ENCODE assay signal across 1 cellular context in the genomic region with DNA sequence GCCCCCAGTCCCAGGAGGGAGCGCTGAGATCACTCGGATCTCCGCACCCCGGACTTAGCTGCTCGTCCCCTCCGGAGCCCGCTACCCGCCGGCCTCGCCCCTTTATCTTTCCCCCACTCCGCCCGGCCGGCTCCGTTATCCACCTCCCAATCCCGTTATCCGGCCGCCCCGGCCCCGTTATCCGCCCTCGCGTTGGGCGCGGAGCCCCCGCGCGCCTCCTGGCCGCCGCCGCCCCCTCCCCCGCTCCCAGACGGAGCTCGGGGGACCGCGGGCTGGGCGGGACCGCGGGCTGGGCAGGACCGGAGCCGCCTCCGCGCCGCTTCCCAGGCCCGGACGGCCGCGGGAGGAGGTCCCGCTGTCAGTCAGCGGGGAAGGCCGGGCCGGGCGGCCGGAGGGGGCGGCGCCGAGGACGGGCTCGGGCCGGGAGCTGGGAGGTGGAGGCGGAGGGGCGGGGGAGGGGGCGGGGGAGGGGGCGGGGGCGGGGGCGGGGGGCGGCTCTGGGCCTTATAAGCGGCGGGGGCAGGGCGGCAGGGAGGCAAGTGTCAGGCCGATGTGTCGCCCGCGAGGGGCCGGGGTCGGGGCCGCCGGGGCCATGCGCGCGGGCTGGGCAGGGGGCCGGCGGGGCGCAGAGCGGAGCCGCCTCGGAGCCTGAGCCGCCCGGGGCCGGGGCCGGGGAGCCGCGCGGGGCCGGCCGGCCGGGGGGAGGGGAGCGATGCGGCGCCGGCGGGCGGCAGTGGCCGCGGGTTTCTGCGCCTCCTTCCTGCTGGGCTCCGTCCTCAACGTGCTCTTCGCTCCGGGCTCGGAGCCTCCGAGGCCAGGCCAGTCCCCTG.
A peak's percentile ranks its signal among the peaks of the same experiment; 100 is the strongest.
TF ChIP-seq lines count a peak whose summit lies in the region.

Gene PKDCC, plus strand, starts transcription at position 534 of the 830 bp plus-strand sequence. Its CDS starts 179 bp downstream, at position 713.

TF ChIP-seq in K562, 482 proteins besides CTCF, POLR2A, EP300 and RAD21 (continued from another document and continues in another):
- TF ChIP-seq, protein P1, sequence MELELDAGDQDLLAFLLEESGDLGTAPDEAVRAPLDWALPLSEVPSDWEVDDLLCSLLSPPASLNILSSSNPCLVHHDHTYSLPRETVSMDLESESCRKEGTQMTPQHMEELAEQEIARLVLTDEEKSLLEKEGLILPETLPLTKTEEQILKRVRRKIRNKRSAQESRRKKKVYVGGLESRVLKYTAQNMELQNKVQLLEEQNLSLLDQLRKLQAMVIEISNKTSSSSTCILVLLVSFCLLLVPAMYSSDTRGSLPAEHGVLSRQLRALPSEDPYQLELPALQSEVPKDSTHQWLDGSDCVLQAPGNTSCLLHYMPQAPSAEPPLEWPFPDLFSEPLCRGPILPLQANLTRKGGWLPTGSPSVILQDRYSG (tag; conservative IDR thresholded peaks at IDR 0.05; ENCODE audit: low read depth), result no peak
- TF ChIP-seq TAL1 (IDR thresholded peaks at IDR 0.05) (peak; percentile 14; the same call in 1 of the 2 replicates), RB1 (IDR thresholded peaks at IDR 0.05; ENCODE audit: low read depth) (peak; percentile 41; the same call in 1 of the 2 replicates), MTA2 (IDR thresholded peaks at IDR 0.05; ENCODE audit: low read depth) (no peak), ZNF699 (CRISPR knock-in tag; IDR thresholded peaks at IDR 0.05; ENCODE audit: insufficient replicate concordance) (no peak), MAZ (CRISPR knock-in tag; conservative IDR thresholded peaks at IDR 0.05 in 1 of 2, IDR thresholded peaks at IDR 0.05 in 1 of 2) (peak in 1 of 2 experiments; percentile 26; a peak in 1 of 4 replicates), MED1 (CRISPR knock-in tag; IDR thresholded peaks at IDR 0.05; ENCODE audit: borderline replicate concordance) (no peak), CBFA2T3 (IDR thresholded peaks at IDR 0.05) (peak; percentile 75), SRSF7 (optimal IDR thresholded peaks at IDR 0.05; ENCODE audit: low read depth, low read length) (no peak), GTF2B (IDR thresholded peaks at IDR 0.05; ENCODE audit: extremely low read depth, insufficient read length) (no peak), BCL6 (CRISPR knock-in tag; IDR thresholded peaks at IDR 0.05) (no peak), SP2 (IDR thresholded peaks at IDR 0.05; ENCODE audit: extremely low read depth, low read depth, low read length, poor library complexity, severe bottlenecking) (no peak), ZNF398 (CRISPR knock-in tag; IDR thresholded peaks at IDR 0.05) (no peak), SAFB (IDR thresholded peaks at IDR 0.05; ENCODE audit: borderline replicate concordance, low read depth, low read length) (0 out of 2 replicates have a peak, but pooled peaks have one; percentile 1), CBFA2T2 (conservative IDR thresholded peaks at IDR 0.05) (peak; percentile 36; the same call in 1 of the 2 replicates), RFX1 (IDR thresholded peaks at IDR 0.05) (no peak), RBFOX2 (IDR thresholded peaks at IDR 0.05; ENCODE audit: low read depth, low read length) (peak; percentile 21; the same call in 1 of the 2 replicates), POLR2B (IDR thresholded peaks at IDR 0.05; ENCODE audit: low read depth, partially characterized antibody) (no peak), HMG20A (CRISPR knock-in tag; conservative IDR thresholded peaks at IDR 0.05) (no peak), HMGXB4 (CRISPR knock-in tag; IDR thresholded peaks at IDR 0.05) (no peak), E2F6 (IDR thresholded peaks at IDR 0.05; ENCODE audit: borderline replicate concordance in 1 of 2, extremely low read depth in 1 of 2, insufficient read depth in 1 of 2, insufficient read length in 1 of 2, low read depth in 1 of 2, low read length in 1 of 2, poor library complexity in 1 of 2, severe bottlenecking in 1 of 2) (peak in 1 of 2 experiments; percentile 50), ZFX (CRISPR knock-in tag; IDR thresholded peaks at IDR 0.05) (peak; percentile 26; the same call in 1 of the 2 replicates), ATF1 (CRISPR knock-in tag; IDR thresholded peaks at IDR 0.05) (no peak), ATF1 (tag; IDR thresholded peaks at IDR 0.05) (no peak), CTBP1 (IDR thresholded peaks at IDR 0.05; ENCODE audit: borderline replicate concordance) (peak; percentile 27; the same call in 1 of the 2 replicates), ARID3B (CRISPR knock-in tag; IDR thresholded peaks at IDR 0.05; ENCODE audit: borderline replicate concordance) (no peak), BCOR (IDR thresholded peaks at IDR 0.05) (no peak), ZNF436 (CRISPR knock-in tag; IDR thresholded peaks at IDR 0.05) (no peak), ARNT (IDR thresholded peaks at IDR 0.05) (no peak), PHF8 (IDR thresholded peaks at IDR 0.05; ENCODE audit: borderline replicate concordance, low read length) (peak; percentile 13; the same call in 1 of the 2 replicates), ARID1B (IDR thresholded peaks at IDR 0.05) (peak; percentile 37; the same call in 1 of the 2 replicates), HNRNPLL (IDR thresholded peaks at IDR 0.05; ENCODE audit: low read depth, low read length, poor library complexity, severe bottlenecking) (no peak), ZNF589 (CRISPR knock-in tag; IDR thresholded peaks at IDR 0.05; ENCODE audit: low read depth) (no peak), CCNT2 (IDR thresholded peaks at IDR 0.05; ENCODE audit: borderline replicate concordance, extremely low read depth, insufficient read length, low read depth, low read length) (peak; percentile 67), TAF9B (IDR thresholded peaks at IDR 0.05; ENCODE audit: partially characterized antibody) (no peak), ZNF76 (CRISPR knock-in tag; IDR thresholded peaks at IDR 0.05; ENCODE audit: borderline replicate concordance) (no peak), KDM5B (IDR thresholded peaks at IDR 0.05; ENCODE audit: insufficient replicate concordance, low read depth, low read length) (peak; percentile 36), FIP1L1 (IDR thresholded peaks at IDR 0.05; ENCODE audit: low read depth, low read length, poor library complexity, severe bottlenecking) (no peak), ZNF431 (CRISPR knock-in tag; IDR thresholded peaks at IDR 0.05) (no peak), ZBTB17 (CRISPR knock-in tag; IDR thresholded peaks at IDR 0.05) (0 out of 2 replicates have a peak, but pooled peaks have one; percentile 29), EGR1 (conservative IDR thresholded peaks at IDR 0.05) (peak; percentile 74), SRSF3 (IDR thresholded peaks at IDR 0.05; ENCODE audit: insufficient read depth, low read length) (no peak)
- TF ChIP-seq, protein P2, sequence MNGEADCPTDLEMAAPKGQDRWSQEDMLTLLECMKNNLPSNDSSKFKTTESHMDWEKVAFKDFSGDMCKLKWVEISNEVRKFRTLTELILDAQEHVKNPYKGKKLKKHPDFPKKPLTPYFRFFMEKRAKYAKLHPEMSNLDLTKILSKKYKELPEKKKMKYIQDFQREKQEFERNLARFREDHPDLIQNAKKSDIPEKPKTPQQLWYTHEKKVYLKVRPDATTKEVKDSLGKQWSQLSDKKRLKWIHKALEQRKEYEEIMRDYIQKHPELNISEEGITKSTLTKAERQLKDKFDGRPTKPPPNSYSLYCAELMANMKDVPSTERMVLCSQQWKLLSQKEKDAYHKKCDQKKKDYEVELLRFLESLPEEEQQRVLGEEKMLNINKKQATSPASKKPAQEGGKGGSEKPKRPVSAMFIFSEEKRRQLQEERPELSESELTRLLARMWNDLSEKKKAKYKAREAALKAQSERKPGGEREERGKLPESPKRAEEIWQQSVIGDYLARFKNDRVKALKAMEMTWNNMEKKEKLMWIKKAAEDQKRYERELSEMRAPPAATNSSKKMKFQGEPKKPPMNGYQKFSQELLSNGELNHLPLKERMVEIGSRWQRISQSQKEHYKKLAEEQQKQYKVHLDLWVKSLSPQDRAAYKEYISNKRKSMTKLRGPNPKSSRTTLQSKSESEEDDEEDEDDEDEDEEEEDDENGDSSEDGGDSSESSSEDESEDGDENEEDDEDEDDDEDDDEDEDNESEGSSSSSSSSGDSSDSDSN (IDR thresholded peaks at IDR 0.05; ENCODE audit: borderline replicate concordance in 1 of 2, low read depth in 2 of 2, low read length in 2 of 2), result 0 out of 4 replicates have a peak, but pooled peaks have one; percentile 9 to 22
- TF ChIP-seq, protein P3, sequence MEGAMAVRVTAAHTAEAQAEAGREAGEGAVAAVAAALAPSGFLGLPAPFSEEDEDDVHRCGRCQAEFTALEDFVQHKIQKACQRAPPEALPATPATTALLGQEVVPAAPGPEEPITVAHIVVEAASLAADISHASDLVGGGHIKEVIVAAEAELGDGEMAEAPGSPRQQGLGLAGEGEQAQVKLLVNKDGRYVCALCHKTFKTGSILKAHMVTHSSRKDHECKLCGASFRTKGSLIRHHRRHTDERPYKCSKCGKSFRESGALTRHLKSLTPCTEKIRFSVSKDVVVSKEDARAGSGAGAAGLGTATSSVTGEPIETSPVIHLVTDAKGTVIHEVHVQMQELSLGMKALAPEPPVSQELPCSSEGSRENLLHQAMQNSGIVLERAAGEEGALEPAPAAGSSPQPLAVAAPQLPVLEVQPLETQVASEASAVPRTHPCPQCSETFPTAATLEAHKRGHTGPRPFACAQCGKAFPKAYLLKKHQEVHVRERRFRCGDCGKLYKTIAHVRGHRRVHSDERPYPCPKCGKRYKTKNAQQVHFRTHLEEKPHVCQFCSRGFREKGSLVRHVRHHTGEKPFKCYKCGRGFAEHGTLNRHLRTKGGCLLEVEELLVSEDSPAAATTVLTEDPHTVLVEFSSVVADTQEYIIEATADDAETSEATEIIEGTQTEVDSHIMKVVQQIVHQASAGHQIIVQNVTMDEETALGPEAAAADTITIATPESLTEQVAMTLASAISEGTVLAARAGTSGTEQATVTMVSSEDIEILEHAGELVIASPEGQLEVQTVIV (CRISPR knock-in tag; IDR thresholded peaks at IDR 0.05; ENCODE audit: borderline replicate concordance), result no peak
- TF ChIP-seq, protein P4, sequence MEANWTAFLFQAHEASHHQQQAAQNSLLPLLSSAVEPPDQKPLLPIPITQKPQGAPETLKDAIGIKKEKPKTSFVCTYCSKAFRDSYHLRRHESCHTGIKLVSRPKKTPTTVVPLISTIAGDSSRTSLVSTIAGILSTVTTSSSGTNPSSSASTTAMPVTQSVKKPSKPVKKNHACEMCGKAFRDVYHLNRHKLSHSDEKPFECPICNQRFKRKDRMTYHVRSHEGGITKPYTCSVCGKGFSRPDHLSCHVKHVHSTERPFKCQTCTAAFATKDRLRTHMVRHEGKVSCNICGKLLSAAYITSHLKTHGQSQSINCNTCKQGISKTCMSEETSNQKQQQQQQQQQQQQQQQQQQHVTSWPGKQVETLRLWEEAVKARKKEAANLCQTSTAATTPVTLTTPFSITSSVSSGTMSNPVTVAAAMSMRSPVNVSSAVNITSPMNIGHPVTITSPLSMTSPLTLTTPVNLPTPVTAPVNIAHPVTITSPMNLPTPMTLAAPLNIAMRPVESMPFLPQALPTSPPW (CRISPR knock-in tag; IDR thresholded peaks at IDR 0.05), result peak; percentile 65; the same call in 1 of the 2 replicates
